In the genomic region with DNA sequence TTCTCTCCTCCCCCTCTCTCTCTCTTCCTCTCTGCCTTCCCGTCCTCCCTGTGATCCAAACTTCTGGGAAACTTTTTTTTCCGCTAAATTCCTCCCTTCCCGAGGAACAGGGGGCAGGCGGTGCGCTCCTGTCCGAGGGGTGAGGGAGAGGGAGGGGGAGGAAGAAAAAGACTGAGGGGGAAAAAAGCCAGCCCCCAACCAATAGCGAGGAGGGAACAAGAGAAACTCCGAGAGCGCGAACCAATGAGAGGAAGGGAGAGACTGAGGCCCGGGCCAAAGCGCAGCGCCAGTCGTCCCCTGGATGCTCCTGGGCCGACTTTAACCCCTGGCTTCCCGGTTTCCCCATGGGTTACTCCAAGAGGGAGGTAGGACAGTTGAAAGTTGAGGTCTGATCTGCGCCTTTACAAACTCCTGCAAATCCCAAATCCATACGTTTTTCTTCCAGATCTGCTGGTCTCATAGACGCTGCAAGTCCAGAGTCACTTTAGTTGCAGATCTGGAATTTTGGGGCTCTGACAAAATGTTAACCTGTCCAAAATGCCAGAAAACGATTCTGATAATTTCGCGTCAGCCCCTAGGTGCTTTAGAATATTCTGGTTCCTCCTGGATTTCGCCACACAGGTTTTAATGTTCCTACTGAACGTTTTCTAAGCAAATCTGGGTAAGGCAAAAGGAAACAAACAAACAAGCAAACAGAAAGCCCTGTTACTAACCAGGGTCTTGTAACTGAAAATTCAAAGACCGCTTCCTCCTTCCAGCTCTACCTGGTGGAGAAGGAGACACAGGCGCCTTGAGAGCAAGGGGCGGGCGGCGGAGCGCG, we compare ENCODE assay signal across 9 cellular contexts. TPM values are rescaled to one million over a fixed set of nuclear protein-coding genes. Genes with fewer than 3 reads are reported as not detected.
DNase-seq lines count a peak whose midpoint lies in the region; FAIRE-seq and TF ChIP-seq lines count a peak whose summit lies in the region.
"Had no signal": no experiment of that assay in that cellular context is flagged by ENCODE, and none has a peak within 500 bp of the region (broad histone marks: within the 10 kb centered on the region; RNA-seq: fewer than 3 reads in every experiment).

A gene (minus strand): TSS at position 158 of the 820 bp plus-strand sequence. CDS start 548 bp downstream, outside the sequence.

- H3K9me3 Mint-ChIP-seq in neural crest cell = no peaks in the 10 kb centered on the region

- H3K4me1 ChIP-seq in SJCRH30 = no peaks in the 10 kb centered on the region
- no peaks in the 10 kb centered on the region for H3K4me1 ChIP-seq in fibroblast of lung (ENCODE audit: control insufficient read depth, extremely low read depth, insufficient read depth, low read length)

- H3K4me1 Mint-ChIP-seq in neural crest cell = peaks cover 52% of the 10 kb centered on the region

- peak within 1 kb of the TSS; percentile 75 for H3K4me2 ChIP-seq in fibroblast of lung (ENCODE audit: extremely low read depth, insufficient read depth, low read length)

- DNase-seq in AG04450 (ENCODE audit: low read depth, low spot score) (no peak), SJCRH30 (peak; percentile 73 to 84), fibroblast of lung (ENCODE audit: low read depth in 2 of 2) (no peak), neural crest cell (ENCODE audit: low read depth, low spot score) (no peak), GM19240 (ENCODE audit: insufficient read length, low spot score) (no peak), urothelium cell line (ENCODE audit: low spot score) (no peak), hepatic stellate cell (ENCODE audit: low spot score) (no peak), hippocampal formation (lab: John Stamatoyannopoulos, UW) (no peak)
- DNase-seq: NCI-H2171 treated with DMSO at 0.1 percent for 48 hours had no signal

- POLR2A ChIA-PET in AG04450 (lab: Yijun Ruan, JAX) = no interaction called here

- H3K27ac Mint-ChIP-seq in neural crest cell (ENCODE audit: unreplicated experiment) = no peak within 1 kb of the TSS

- no peak within 1 kb of the TSS for H2AFZ ChIP-seq in fibroblast of lung (ENCODE audit: low read length)

- no peak for FAIRE-seq in urothelium cell line (lab: Jason Lieb, UNC)

- H3K36me3 ChIP-seq in SJCRH30 (peaks cover 29% of the 10 kb centered on the region), fibroblast of lung (ENCODE audit: control insufficient read depth, insufficient read depth, low read length) (no peaks in the 10 kb centered on the region)

- H3K4me3 Mint-ChIP-seq in neural crest cell = peak within 1 kb of the TSS; percentile 87

- TF ChIP-seq CTCF in AG04450 (IDR thresholded peaks at IDR 0.05; ENCODE audit: low read depth, low read length) (no peak), fibroblast of lung (conservative IDR thresholded peaks at IDR 0.05 in 1 of 2, IDR thresholded peaks at IDR 0.05 in 1 of 2; ENCODE audit: low read depth in 1 of 2, low read length in 2 of 2) (no peak), neural crest cell (conservative IDR thresholded peaks at IDR 0.05) (no peak)

- no peak within 1 kb of the TSS for H3K9ac ChIP-seq in fibroblast of lung (ENCODE audit: insufficient read depth, low read length)

- peak within 1 kb of the TSS; percentile 31 for H3K4me3 ChIP-seq in AG04450 (ENCODE audit: low read depth, low read length)
- peak within 1 kb of the TSS; percentile 86 for H3K4me3 ChIP-seq in SJCRH30
- peak within 1 kb of the TSS in 3 of 4 experiments; percentile 1 to 45 (median 7) for H3K4me3 ChIP-seq in fibroblast of lung (replicated peaks in 1 of 4; ENCODE audit: control extremely low read depth in 1 of 4, insufficient read depth in 1 of 4, low read depth in 3 of 4, low read length in 4 of 4)

- peaks cover 21% of the 10 kb centered on the region for H3K9me3 ChIP-seq in AG04450 (ENCODE audit: control insufficient read depth, insufficient read depth, low read length)
- H3K9me3 ChIP-seq in SJCRH30 (replicated peaks) = no peaks in the 10 kb centered on the region; the same call in 1 of the 2 replicates
- no peaks in the 10 kb centered on the region for H3K9me3 ChIP-seq in fibroblast of lung (ENCODE audit: control insufficient read depth, insufficient read depth, low read depth, low read length)

- CTCF ChIA-PET in AG04450 (lab: Charles Lee) = interaction anchor here (0.8 kb wide), 1 partner anchor 21 kb away, joined by 3 read pairs; no protein-coding TSS in a partner anchor

- no peaks in the 10 kb centered on the region for H3K36me3 Mint-ChIP-seq in neural crest cell (ENCODE audit: low read depth)

- no peaks in the 10 kb centered on the region for H4K20me1 ChIP-seq in fibroblast of lung (ENCODE audit: control insufficient read depth, extremely low read depth, insufficient read depth, low read length)

- H3K27me3 ChIP-seq in AG04450 (ENCODE audit: control insufficient read depth, insufficient read depth, low read length) = peaks cover 100% of the 10 kb centered on the region
- no peaks in the 10 kb centered on the region for H3K27me3 ChIP-seq in SJCRH30
- H3K27me3 ChIP-seq in fibroblast of lung (ENCODE audit: control insufficient read depth, insufficient read depth, low read length) = peaks cover 93% of the 10 kb centered on the region

- H3K27ac ChIP-seq in AG04450 (ENCODE audit: low read depth, low read length) (no peak within 1 kb of the TSS), SJCRH30 (peak within 1 kb of the TSS; percentile 95), fibroblast of lung (ENCODE audit: insufficient read depth, low read length) (no peak within 1 kb of the TSS)

- H3K27me3 Mint-ChIP-seq in neural crest cell (ENCODE audit: low read depth) = peaks cover 100% of the 10 kb centered on the region

- no peaks in the 10 kb centered on the region for H3K79me2 ChIP-seq in fibroblast of lung (ENCODE audit: control insufficient read depth, insufficient read depth, low read length)

RNA-seq across cellular contexts. Expression of the gene that starts here (rescaled TPM):
- not detected in 2 replicates for polyA plus RNA-seq in AG04450 (2011; rRNA removed)
- polyA minus RNA-seq in AG04450 (2011; rRNA and poly(A)+ RNA removed) = not detected in 2 replicates
- total RNA-seq in SJCRH30 (2014; rRNA removed; shearing (Covaris generic)) = 58.0 and 63.1 TPM in 2 replicates
- total RNA-seq in fibroblast of lung = 0.26 and 0.99 TPM in 2 replicates
- polyA plus RNA-seq in fibroblast of lung = 0.30 and 0.50 TPM in 2 replicates
- 0.21 and 0.27 TPM in 2 replicates for polyA plus RNA-seq in fibroblast of lung (2012)
- polyA minus RNA-seq in fibroblast of lung (ENCODE audit: low replicate concordance) = 0.19 TPM in 1 of 2 replicates, not detected in the other
- 3.2 and 3.4 TPM in 2 replicates for total RNA-seq in neural crest cell

Comparison
In these comparisons a context has a peak if more than half of its experiments do, and no peak if none do; other contexts are left out.
1. RNA of the gene that starts here (total RNA-seq): 58.0 to 63.1 TPM in SJCRH30; 3.2 to 3.4 TPM in neural crest cell and 0.26 to 0.99 TPM in fibroblast of lung; every median in the first group is over 10 times any median in the second.
2. DNase-seq: peak in SJCRH30 (2 of 2); none in AG04450 (single experiment), fibroblast of lung (0 of 2), neural crest cell (single experiment), GM19240 (single experiment), urothelium cell line (single experiment), hepatic stellate cell (single experiment) and hippocampal formation (0 of 2).
3. H3K4me3 ChIP-seq: peak in every context shown above with its lines; median percentile 86 in SJCRH30; 31 in AG04450; 7 in fibroblast of lung.